Comparison of ENCODE assay signal across 21 cellular contexts in genomic region chr11:100902454-100903141, GRCh38.
DNase-seq lines count a peak whose midpoint lies in the region; ATAC-seq, FAIRE-seq and TF ChIP-seq lines count a peak whose summit lies in the region.
"Had no signal": no experiment of that assay in that cellular context is flagged by ENCODE, and none has a peak within 500 bp of the region (broad histone marks: within the 10 kb centered on the region; RNA-seq: fewer than 3 reads in every experiment).

No MANE protein-coding gene starts in this region.

- H3K4me1 ChIP-seq in liver (ENCODE audit: control insufficient read depth in 4 of 4, insufficient read depth in 4 of 4, low read length in 3 of 4) (peaks cover 2 to 14% (median 11%) of the 10 kb centered on the region in 4 donors), HepG2 (ENCODE audit: insufficient read depth, low read length) (no peaks in the 10 kb centered on the region), Panc1 (ENCODE audit: control insufficient read depth, insufficient read depth, low read length) (peaks cover 3% of the 10 kb centered on the region; the same call in 1 of the 2 replicates)
- H3K4me1 ChIP-seq: Caco-2 had no signal

- H3K4me1 Mint-ChIP-seq in activated naive CD4-positive, alpha-beta T cell treated with anti-CD3 and anti-CD28 coated beads, Interleukin-2, amount 10 ng/mL, durations not matched to agents 7 days and 5 days: no peaks in the 10 kb centered on the region

- TF ChIP-seq RAD21 in liver (IDR thresholded peaks at IDR 0.05): peak in 1 of 2 donors; percentile 5
- TF ChIP-seq RAD21 in HepG2 (CRISPR knock-in tag; IDR thresholded peaks at IDR 0.05): no peak

- DNase-seq in HepG2 (ENCODE audit: low spot score) (no peak), Panc1 (ENCODE audit: low read depth, low spot score) (no peak), left lobe of liver (ENCODE audit: low spot score) (peak; percentile 80), NCI-H82 (lab: John Stamatoyannopoulos, UW) (no peak)
- no peak for DNase-seq in activated naive CD4-positive, alpha-beta T cell treated with anti-CD3 and anti-CD28 coated beads, Interleukin-2, amount 10 ng/mL, durations not matched to agents 7 days and 5 days
- DNase-seq: BE2C; Caco-2; CD4-positive, alpha-beta T cell; NCI-H1436 treated with DMSO at 0.1 percent for 48 hours; NCI-H2029; NCI-H526; RPMI8226 had no signal

- H3K36me3 ChIP-seq in liver (ENCODE audit: control insufficient read depth in 4 of 4, insufficient read depth in 3 of 4, low read depth in 1 of 4, low read length in 3 of 4) (no peaks in the 10 kb centered on the region), HepG2 (replicated peaks in 1 of 2; ENCODE audit: control insufficient read depth in 1 of 2, insufficient read depth in 2 of 2, low read length in 2 of 2) (no peaks in the 10 kb centered on the region), Panc1 (ENCODE audit: control insufficient read depth, insufficient read depth, low read length) (no peaks in the 10 kb centered on the region)
- H3K36me3 ChIP-seq: BE2C had no signal

- intact Hi-C loops in HepG2 (cut with micrococcal nuclease; ENCODE audit: unreplicated experiment): no loop called here
- intact Hi-C loops in Panc1 (cut with micrococcal nuclease; ENCODE audit: unreplicated experiment): no loop called here

- no peaks in the 10 kb centered on the region for H3K9me3 Mint-ChIP-seq in activated naive CD4-positive, alpha-beta T cell treated with anti-CD3 and anti-CD28 coated beads, Interleukin-2, amount 10 ng/mL, durations not matched to agents 7 days and 5 days
- H3K9me3 Mint-ChIP-seq: CD4-positive, alpha-beta T cell had no signal

- ATAC-seq in HepG2 (no peak), Panc1 (peak; percentile 38; the same call in 1 of the 2 replicates), left lobe of liver (peak; percentile 99), GM21526 (IDR thresholded peaks at IDR 0.05; ENCODE audit: low FRiP score, unreplicated experiment) (no peak), GM18870 (IDR thresholded peaks at IDR 0.05; ENCODE audit: unreplicated experiment) (no peak)
- ATAC-seq: HCT116, K562 had no signal

- FAIRE-seq in HepG2 (lab: Jason Lieb, UNC): no peak
- FAIRE-seq: A204.1, G401.6, GM19239, K562 had no signal

- H3K9ac ChIP-seq in liver (ENCODE audit: low read depth in 1 of 2, low read length in 2 of 2): no peak overlapping the region
- no peak overlapping the region for H3K9ac ChIP-seq in HepG2 (ENCODE audit: insufficient read depth, low read depth, low read length)
- H3K9ac ChIP-seq: GM23248 had no signal

- H3K4me2 ChIP-seq in HepG2 (ENCODE audit: low read depth, low read length): no peak overlapping the region

- H2AFZ ChIP-seq in HepG2 (ENCODE audit: low read length): no peak overlapping the region
- H2AFZ ChIP-seq: GM23248 had no signal

- in situ Hi-C loops in HepG2 (cut with HindIII; ENCODE audit: extremely low pct_ligation_motif_present, low pct_unique_long_range_greater_than_20kb): no loop called here
- in situ Hi-C loops in Panc1 (cut with HindIII; ENCODE audit: low pct_unique_long_range_greater_than_20kb, low sequenced_read_pairs): no loop called here

- no peaks in the 10 kb centered on the region for H3K27me3 Mint-ChIP-seq in activated naive CD4-positive, alpha-beta T cell treated with anti-CD3 and anti-CD28 coated beads, Interleukin-2, amount 10 ng/mL, durations not matched to agents 7 days and 5 days
- H3K27me3 Mint-ChIP-seq: CD4-positive, alpha-beta T cell had no signal

- H3K27me3 ChIP-seq in liver (ENCODE audit: control insufficient read depth in 4 of 4, insufficient read depth in 4 of 4, low read length in 3 of 4): no peaks in the 10 kb centered on the region
- H3K27me3 ChIP-seq in HepG2 (ENCODE audit: control insufficient read depth in 1 of 2, insufficient read depth in 2 of 2, low read length in 2 of 2): no peaks in the 10 kb centered on the region
- H3K27me3 ChIP-seq in Panc1 (ENCODE audit: control insufficient read depth, insufficient read depth, low read length): no peaks in the 10 kb centered on the region
- H3K27me3 ChIP-seq: BE2C had no signal

- WGBS in liver: 38% methylated on average over 7 of the region's 7 CpGs
- WGBS in HepG2 (ENCODE audit: low lambda C conversion rate): 33% methylated on average over 5 of the region's 7 CpGs

- H4K20me1 ChIP-seq in HepG2 (ENCODE audit: insufficient read depth, low read length): no peaks in the 10 kb centered on the region

- TF ChIP-seq CTCF in liver (IDR thresholded peaks at IDR 0.05; ENCODE audit: low read depth, low read length, missing input control) (no peak), HepG2 (CRISPR knock-in tag; IDR thresholded peaks at IDR 0.05) (no peak), Panc1 (IDR thresholded peaks at IDR 0.05) (no peak)

- POLR2A ChIA-PET in HepG2 (lab: Yijun Ruan, JAX) (no interaction called here), Panc1 (lab: Charles Lee) (interaction anchor here (0.8 kb wide), 1 partner anchor 23 kb away, joined by 3 read pairs; no protein-coding TSS in a partner anchor)

- H3K27ac Mint-ChIP-seq in activated naive CD4-positive, alpha-beta T cell treated with anti-CD3 and anti-CD28 coated beads, Interleukin-2, amount 10 ng/mL, durations not matched to agents 7 days and 5 days: no peak overlapping the region
- H3K27ac Mint-ChIP-seq: CD4-positive, alpha-beta T cell had no signal

- CTCF ChIA-PET in HepG2 (lab: Yijun Ruan, JAX; ENCODE audit: low intra/inter-chr PET ratio, low total read pairs) (no interaction called here), Panc1 (lab: Charles Lee) (no interaction called here)
- CTCF ChIA-PET in activated naive CD4-positive, alpha-beta T cell treated with anti-CD3 and anti-CD28 coated beads, Interleukin-2, amount 10 ng/mL, durations not matched to agents 7 days and 5 days (lab: Charles Lee): no interaction called here

- BruUV-seq in HepG2 (replicated peaks; lab: Mats Ljungman, UMichigan) (no TSS peak), Panc1 (replicated peaks; lab: Mats Ljungman, UMichigan) (no TSS peak)

- no peaks in the 10 kb centered on the region for H3K79me2 ChIP-seq in HepG2 (ENCODE audit: insufficient read depth, low read length)

- peak overlapping the region in 1 of 2 donors; percentile 50 for H3K27ac ChIP-seq in liver (ENCODE audit: low read depth in 1 of 2, low read length in 2 of 2)
- H3K27ac ChIP-seq in HepG2 (ENCODE audit: extremely low read length, insufficient read depth, low read length): no peak overlapping the region
- H3K27ac ChIP-seq in Panc1 (ENCODE audit: low read length): no peak overlapping the region
- H3K27ac ChIP-seq: GM23248 had no signal

- H3K9me3 ChIP-seq in liver (ENCODE audit: control insufficient read depth in 4 of 4, low read length in 3 of 4): no peaks in the 10 kb centered on the region
- no peaks in the 10 kb centered on the region for H3K9me3 ChIP-seq in HepG2 (ENCODE audit: low read length)
- H3K9me3 ChIP-seq in Panc1 (ENCODE audit: control insufficient read depth, insufficient read depth, low read depth, low read length): no peaks in the 10 kb centered on the region
- H3K9me3 ChIP-seq: BE2C, Caco-2 had no signal

- H3K4me3 Mint-ChIP-seq in activated naive CD4-positive, alpha-beta T cell treated with anti-CD3 and anti-CD28 coated beads, Interleukin-2, amount 10 ng/mL, durations not matched to agents 7 days and 5 days: no peak overlapping the region
- H3K4me3 Mint-ChIP-seq: CD4-positive, alpha-beta T cell had no signal

- no peak overlapping the region for H3K4me3 ChIP-seq in liver (ENCODE audit: low read depth in 1 of 3, low read length in 3 of 3)
- no peak overlapping the region for H3K4me3 ChIP-seq in HepG2 (replicated peaks in 1 of 3; ENCODE audit: insufficient read depth in 1 of 3, low read depth in 2 of 3, low read length in 3 of 3)
- H3K4me3 ChIP-seq in Panc1 (ENCODE audit: low read depth in 2 of 2, low read length in 2 of 2): no peak overlapping the region
- H3K4me3 ChIP-seq: GM23248, K562 had no signal

- H3K36me3 Mint-ChIP-seq in activated naive CD4-positive, alpha-beta T cell treated with anti-CD3 and anti-CD28 coated beads, Interleukin-2, amount 10 ng/mL, durations not matched to agents 7 days and 5 days: no peaks in the 10 kb centered on the region

- TF ChIP-seq EP300 in HepG2 (IDR thresholded peaks at IDR 0.05; ENCODE audit: low read depth in 2 of 2, low read length in 2 of 2) (no peak), HepG2 (CRISPR knock-in tag; IDR thresholded peaks at IDR 0.05; ENCODE audit: borderline replicate concordance) (no peak)

- no peak for TF ChIP-seq POLR2A in HepG2 (IDR thresholded peaks at IDR 0.05; ENCODE audit: insufficient read depth in 1 of 2, low read depth in 2 of 2, low read length in 2 of 2)

TF ChIP-seq in liver, 16 proteins besides CTCF, POLR2A, EP300 and RAD21 (continues in another document):
- TF ChIP-seq SP1 (IDR thresholded peaks at IDR 0.05) (peak; percentile 20), RXRA (IDR thresholded peaks at IDR 0.05) (peak; percentile 77 to 86), FOXA1 (IDR thresholded peaks at IDR 0.05) (peak; percentile 36), JUND (IDR thresholded peaks at IDR 0.05) (peak in 1 of 2 donors; percentile 52), YY1 (IDR thresholded peaks at IDR 0.05) (peak; percentile 43)
- TF ChIP-seq, protein P1, sequence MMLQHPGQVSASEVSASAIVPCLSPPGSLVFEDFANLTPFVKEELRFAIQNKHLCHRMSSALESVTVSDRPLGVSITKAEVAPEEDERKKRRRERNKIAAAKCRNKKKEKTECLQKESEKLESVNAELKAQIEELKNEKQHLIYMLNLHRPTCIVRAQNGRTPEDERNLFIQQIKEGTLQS (IDR thresholded peaks at IDR 0.05): no peak

TF ChIP-seq in HepG2, 621 proteins besides CTCF, POLR2A, EP300 and RAD21 (continues in another document):
- no peak for TF ChIP-seq MTA3 (CRISPR knock-in tag; IDR thresholded peaks at IDR 0.05)
- no peak for TF ChIP-seq TOE1 (CRISPR knock-in tag; IDR thresholded peaks at IDR 0.05)
- TF ChIP-seq MTA1 (CRISPR knock-in tag; IDR thresholded peaks at IDR 0.05; ENCODE audit: borderline replicate concordance): no peak
- TF ChIP-seq IRF1 (CRISPR knock-in tag; IDR thresholded peaks at IDR 0.05; ENCODE audit: low read depth): no peak
- no peak for TF ChIP-seq ZNF256 (CRISPR knock-in tag; conservative IDR thresholded peaks at IDR 0.05)
- TF ChIP-seq ZMAT5 (CRISPR knock-in tag; IDR thresholded peaks at IDR 0.05; ENCODE audit: borderline replicate concordance, low read depth): no peak
- no peak for TF ChIP-seq PAX8 (CRISPR knock-in tag; IDR thresholded peaks at IDR 0.05; ENCODE audit: borderline replicate concordance)
- no peak for TF ChIP-seq EED (CRISPR knock-in tag; IDR thresholded peaks at IDR 0.05)
- TF ChIP-seq GPN1 (CRISPR knock-in tag; IDR thresholded peaks at IDR 0.05; ENCODE audit: borderline replicate concordance): no peak

Comparison
In these comparisons a context has a peak if more than half of its experiments do, and no peak if none do; other contexts are left out.
1. ATAC-seq: peak in Panc1 (single experiment) and left lobe of liver (single experiment); none in HepG2 (single experiment), GM21526 (single experiment) and GM18870 (single experiment).